1 cellular context compared by ENCODE assay signal in genomic region chr12:7158866-7159600, GRCh38.
TF ChIP-seq lines count a peak whose summit lies in the region.

No MANE protein-coding gene starts in this region.

TF ChIP-seq in HepG2, 621 proteins besides CTCF, POLR2A, EP300 and RAD21:
- TF ChIP-seq SP2 (CRISPR knock-in tag; IDR thresholded peaks at IDR 0.05) (no peak), GPN1 (CRISPR knock-in tag; IDR thresholded peaks at IDR 0.05; ENCODE audit: borderline replicate concordance) (no peak), AGO2 (optimal IDR thresholded peaks at IDR 0.05; ENCODE audit: low read depth, low read length) (peak; percentile 46)
